ENCODE assay signal across 11 cellular contexts in the genomic region with DNA sequence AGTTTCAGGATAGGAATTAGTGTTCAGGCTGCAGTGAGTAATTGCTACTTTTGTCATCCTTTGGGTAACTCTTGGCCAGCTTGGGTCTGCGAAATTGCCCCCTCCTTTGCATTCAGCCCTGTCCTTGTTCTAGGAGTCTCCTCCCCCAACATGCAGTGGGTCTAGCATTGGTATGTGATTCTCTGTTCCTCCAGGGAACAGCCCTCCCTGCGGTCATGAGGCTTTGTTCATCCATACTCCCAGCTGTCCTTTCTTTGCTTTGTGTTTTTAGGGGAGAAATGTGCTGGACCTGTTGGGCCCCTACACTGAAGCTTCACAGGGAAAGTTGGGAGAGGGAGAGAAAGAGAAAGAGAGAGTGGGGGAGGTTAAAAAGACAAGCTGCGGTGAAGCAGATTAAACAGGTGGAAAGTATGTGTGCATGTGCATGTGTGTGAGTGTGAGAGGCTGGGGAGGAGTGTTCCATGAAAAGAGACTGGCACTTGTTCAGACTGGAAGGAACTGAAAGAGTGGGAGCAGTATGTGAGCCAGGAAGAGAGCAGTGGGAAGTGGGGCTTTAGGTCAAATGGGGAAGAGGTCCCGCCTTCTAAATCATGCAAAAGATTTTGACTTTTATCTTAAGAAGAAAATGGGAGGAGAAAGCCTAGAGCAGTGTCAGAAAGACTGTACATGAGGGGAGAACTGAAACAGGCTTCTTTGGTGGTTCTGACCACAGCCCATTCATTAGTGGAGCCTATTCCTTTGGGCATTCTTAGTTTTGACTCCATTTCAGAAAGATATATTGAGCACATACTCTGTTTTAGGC. TPM values are rescaled to one million over a fixed set of nuclear protein-coding genes. Genes with fewer than 3 reads are reported as not detected.
DNase-seq lines count a peak whose midpoint lies in the region; ATAC-seq and TF ChIP-seq lines count a peak whose summit lies in the region.
"Had no signal": no experiment of that assay in that cellular context is flagged by ENCODE, and none has a peak within 500 bp of the region (broad histone marks: within the 10 kb centered on the region; RNA-seq: fewer than 3 reads in every experiment).

No MANE protein-coding gene starts in this region.

- H3K79me2 ChIP-seq in hepatocyte, result no peaks in the 10 kb centered on the region

- H2AFZ ChIP-seq in hepatocyte, result no peak overlapping the region

- no peaks in the 10 kb centered on the region for H3K9me2 ChIP-seq in hepatocyte (replicated peaks; ENCODE audit: insufficient read depth)

- peaks cover 29% of the 10 kb centered on the region for H3K4me1 ChIP-seq in hepatocyte (ENCODE audit: insufficient read depth)

- H3K36me3 Mint-ChIP-seq in activated T-helper 17 cell treated with anti-CD3 and anti-CD28 coated beads, Interleukin-2, amount 50 U/mL, for 72 hours (ENCODE audit: low read depth), result no peaks in the 10 kb centered on the region
- H3K36me3 Mint-ChIP-seq: naive thymus-derived CD8-positive, alpha-beta T cell had no signal

- H3K4me3 ChIP-seq in hepatocyte, result no peak overlapping the region

- H3K36me3 ChIP-seq in hepatocyte (replicated peaks; ENCODE audit: insufficient read depth, low read depth), result no peaks in the 10 kb centered on the region

- H3K4me1 Mint-ChIP-seq in activated T-helper 17 cell treated with anti-CD3 and anti-CD28 coated beads, Interleukin-2, amount 50 U/mL, for 72 hours, result peaks cover 4% of the 10 kb centered on the region

- H3K27me3 Mint-ChIP-seq in activated T-helper 17 cell treated with anti-CD3 and anti-CD28 coated beads, Interleukin-2, amount 50 U/mL, for 72 hours, result no peaks in the 10 kb centered on the region

- TF ChIP-seq CTCF in hepatocyte (IDR thresholded peaks at IDR 0.05; ENCODE audit: poor library complexity), result no peak

- no peaks in the 10 kb centered on the region for H3K9me3 Mint-ChIP-seq in activated T-helper 17 cell treated with anti-CD3 and anti-CD28 coated beads, Interleukin-2, amount 50 U/mL, for 72 hours
- H3K9me3 Mint-ChIP-seq: naive thymus-derived CD8-positive, alpha-beta T cell had no signal

- no peaks in the 10 kb centered on the region for H3K27me3 ChIP-seq in hepatocyte

- peak; percentile 89 for ATAC-seq in GM19043 (IDR thresholded peaks at IDR 0.05; ENCODE audit: low read depth, unreplicated experiment)
- ATAC-seq in HG02943 (IDR thresholded peaks at IDR 0.05; ENCODE audit: low read depth, unreplicated experiment), result peak; percentile 79
- ATAC-seq in activated T-helper 17 cell treated with anti-CD3 and anti-CD28 coated beads, Interleukin-2, amount 50 U/mL, for 72 hours (replicated peaks), result peak; percentile 13
- ATAC-seq: naive thymus-derived CD8-positive, alpha-beta T cell had no signal

- H3K4me3 Mint-ChIP-seq in activated T-helper 17 cell treated with anti-CD3 and anti-CD28 coated beads, Interleukin-2, amount 50 U/mL, for 72 hours, result no peak overlapping the region
- H3K4me3 Mint-ChIP-seq: naive thymus-derived CD8-positive, alpha-beta T cell had no signal

- WGBS in hepatocyte (ENCODE audit: low lambda C conversion rate, missing lambda C conversion rate), result 88% methylated on average over 4 of the region's 4 CpGs

- no peaks in the 10 kb centered on the region for H4K20me1 ChIP-seq in hepatocyte (ENCODE audit: insufficient read depth, poor library complexity, severe bottlenecking)

- DNase-seq in CD1c-positive myeloid dendritic cell (ENCODE audit: extremely low spot score) (peak; percentile 82), hepatocyte (ENCODE audit: low spot score) (no peak), DMS153 (lab: John Stamatoyannopoulos, UW) (no peak), globus pallidus (ENCODE audit: low spot score) (no peak), posterior vena cava (ENCODE audit: low spot score) (no peak)
- DNase-seq: activated CD4-positive, alpha-beta T cell treated with anti-CD3 and anti-CD28 coated beads, Interleukin-2, amount 50 U/mL, for 48 hours; naive thymus-derived CD8-positive, alpha-beta T cell; NCI-H1436 treated with DMSO at 0.1 percent for 48 hours had no signal

- H3K9me3 ChIP-seq in hepatocyte (ENCODE audit: low read depth), result no peaks in the 10 kb centered on the region

- H3K27ac Mint-ChIP-seq in activated T-helper 17 cell treated with anti-CD3 and anti-CD28 coated beads, Interleukin-2, amount 50 U/mL, for 72 hours, result no peak overlapping the region

- intact Hi-C loops in posterior vena cava (cut with DNase I), result no loop called here

- no peak overlapping the region for H3K4me2 ChIP-seq in hepatocyte

- no peak overlapping the region for H3K27ac ChIP-seq in hepatocyte

RNA-seq across cellular contexts. Expression of gene SESN3, which starts 17.9 kb away (rescaled TPM):
- total RNA-seq in activated T-helper 17 cell treated with anti-CD3 and anti-CD28 coated beads, Interleukin-2, amount 50 U/mL, for 72 hours, result 1 to 10 TPM; 4.6 to 9.7 TPM
- total RNA-seq in hepatocyte (106 and 107 TPM in 2 replicates), posterior vena cava (10 to 100 TPM; 19.0 to 23.6 TPM)
- polyA plus RNA-seq in hepatocyte, result 8.1 and 8.9 TPM in 2 replicates

Comparison
In these comparisons a context has a peak if more than half of its experiments do, and no peak if none do; other contexts are left out.
1. ATAC-seq: peak in every context shown above with its lines; median percentile 89 in GM19043; 79 in HG02943; 13 in activated T-helper 17 cell treated with anti-CD3 and anti-CD28 coated beads, Interleukin-2, amount 50 U/mL, for 72 hours.